8 cellular contexts compared by ENCODE assay signal in genomic region chr7:126178865-126179264, GRCh38.
"Had no signal": no experiment of that assay in that cellular context is flagged by ENCODE, and none has a peak within 500 bp of the region (broad histone marks: within the 10 kb centered on the region; RNA-seq: fewer than 3 reads in every experiment).

No MANE protein-coding gene starts in this region.

- ATAC-seq: GM23338 had no signal

- FAIRE-seq: H1, H54, HTR-8/SVneo had no signal

- H3K4me2 ChIP-seq: GM23338, KMS-11 had no signal

- H3K27ac ChIP-seq: KMS-11 had no signal

- H3K4me3 ChIP-seq: GM23338 had no signal

- H3K9ac ChIP-seq: KMS-11 had no signal

- H2AFZ ChIP-seq: GM23338 had no signal

- DNase-seq: H9, HCEC 1CT, KBM-7 had no signal
